Comparison of ENCODE assay signal across 15 cellular contexts in genomic region chr2:46411245-46411641, GRCh38.
"Had no signal": no experiment of that assay in that cellular context is flagged by ENCODE, and none has a peak within 500 bp of the region (broad histone marks: within the 10 kb centered on the region; RNA-seq: fewer than 3 reads in every experiment).

No MANE protein-coding gene starts in this region.

- H3K27me3 ChIP-seq: breast epithelium, dorsolateral prefrontal cortex, tibial nerve had no signal

- H3K4me1 Mint-ChIP-seq: activated naive CD8-positive, alpha-beta T cell treated with anti-CD3 and anti-CD28 coated beads, Interleukin-2, amount 10 ng/mL, durations not matched to agents 7 days and 5 days; stimulated activated effector memory CD8-positive, alpha-beta T cell treated with anti-CD3 and anti-CD28 coated beads, Interleukin-12 subunit alpha, Interleukin-12 subunit beta, amount 100 ng/mL, for 72 hours had no signal

- FAIRE-seq: endometrium, frontal cortex had no signal

- H3K4me3 Mint-ChIP-seq: activated CD4-positive, alpha-beta memory T cell treated with anti-CD3 and anti-CD28 coated beads for 36 hours; activated naive CD8-positive, alpha-beta T cell treated with anti-CD3 and anti-CD28 coated beads, Interleukin-2, amount 10 ng/mL, durations not matched to agents 7 days and 5 days; stimulated activated effector memory CD8-positive, alpha-beta T cell treated with anti-CD3 and anti-CD28 coated beads, Interleukin-12 subunit alpha, Interleukin-12 subunit beta, amount 100 ng/mL, for 72 hours had no signal

- H3K4me1 ChIP-seq: parathyroid adenoma, tibial nerve had no signal

- ATAC-seq: left cardiac atrium; stimulated activated effector memory CD8-positive, alpha-beta T cell treated with anti-CD3 and anti-CD28 coated beads, Interleukin-12 subunit alpha, Interleukin-12 subunit beta, amount 100 ng/mL, for 72 hours had no signal

- H3K36me3 Mint-ChIP-seq: stimulated activated effector memory CD8-positive, alpha-beta T cell treated with anti-CD3 and anti-CD28 coated beads, Interleukin-12 subunit alpha, Interleukin-12 subunit beta, amount 100 ng/mL, for 72 hours had no signal

- H3K27ac ChIP-seq: dorsolateral prefrontal cortex, parathyroid adenoma, skin epidermis, tibial nerve had no signal

- H3K36me3 ChIP-seq: breast epithelium, tibial nerve had no signal

- H3K27ac Mint-ChIP-seq: activated CD4-positive, alpha-beta memory T cell treated with anti-CD3 and anti-CD28 coated beads for 36 hours; activated naive CD8-positive, alpha-beta T cell treated with anti-CD3 and anti-CD28 coated beads, Interleukin-2, amount 10 ng/mL, durations not matched to agents 7 days and 5 days; stimulated activated effector memory CD8-positive, alpha-beta T cell treated with anti-CD3 and anti-CD28 coated beads, Interleukin-12 subunit alpha, Interleukin-12 subunit beta, amount 100 ng/mL, for 72 hours had no signal

- H3K4me3 ChIP-seq: breast epithelium, dorsolateral prefrontal cortex, lung, skin epidermis, tibial nerve had no signal

- H3K27me3 Mint-ChIP-seq: activated naive CD8-positive, alpha-beta T cell treated with anti-CD3 and anti-CD28 coated beads, Interleukin-2, amount 10 ng/mL, durations not matched to agents 7 days and 5 days had no signal

- DNase-seq: activated CD4-positive, alpha-beta memory T cell treated with anti-CD3 and anti-CD28 coated beads for 36 hours; activated CD4-positive, CD25-positive, alpha-beta regulatory T cell treated with anti-CD3 and anti-CD28 coated beads, Interleukin-2, amount 50 U/mL, for 72 hours; activated naive CD8-positive, alpha-beta T cell treated with anti-CD3 and anti-CD28 coated beads, Interleukin-2, amount 10 ng/mL, durations not matched to agents 7 days and 5 days; anterior cingulate cortex; dorsolateral prefrontal cortex; left cardiac atrium; midbrain had no signal
